1 cellular context compared by ENCODE assay signal in the genomic region with DNA sequence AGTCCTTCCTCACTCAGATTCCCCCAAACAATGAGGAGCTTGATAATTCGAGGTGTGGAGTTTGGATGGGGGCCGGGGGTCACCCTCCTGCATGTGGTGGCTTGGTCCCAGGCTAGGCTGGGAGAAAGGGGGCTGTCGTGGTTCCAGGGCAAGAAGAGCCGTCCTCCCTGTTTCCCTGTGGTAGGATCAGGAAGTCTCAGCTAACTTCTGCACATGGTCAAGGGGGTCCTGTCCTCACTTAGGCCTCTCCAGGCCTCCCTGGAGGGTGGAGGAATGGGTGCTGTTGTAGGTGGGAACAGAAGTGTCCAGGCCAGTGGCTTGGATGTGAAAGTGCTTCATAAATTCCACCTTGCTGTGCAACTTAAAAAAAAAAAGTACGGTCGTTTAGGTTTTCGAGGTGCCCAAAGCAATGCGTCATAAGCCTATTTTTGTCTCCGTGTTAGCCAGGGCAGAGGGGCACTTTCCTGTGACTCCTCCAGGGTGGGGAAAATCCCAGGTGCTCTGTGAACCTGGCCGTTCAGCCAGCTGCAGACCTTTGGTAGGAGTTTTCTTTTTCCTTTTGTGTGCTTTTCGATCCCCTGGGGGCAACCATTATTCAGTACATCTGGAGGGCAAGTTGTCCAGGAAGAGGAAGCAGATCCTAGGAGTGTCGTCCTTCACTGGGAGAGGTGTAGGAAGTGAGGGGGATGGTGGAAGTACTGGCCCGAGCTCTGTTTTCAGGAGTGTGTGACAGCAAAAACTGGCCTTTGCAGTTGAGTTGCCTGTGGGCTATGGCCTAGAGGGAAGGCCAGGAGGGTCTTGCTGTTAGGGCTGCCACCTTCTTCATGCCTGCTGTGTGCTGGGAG.
TF ChIP-seq lines count a peak whose summit lies in the region.

No MANE protein-coding gene starts in this region.

TF ChIP-seq in IMR-90, 13 proteins besides CTCF, POLR2A, EP300 and RAD21 (continued from another document):
- TF ChIP-seq, protein P1, sequence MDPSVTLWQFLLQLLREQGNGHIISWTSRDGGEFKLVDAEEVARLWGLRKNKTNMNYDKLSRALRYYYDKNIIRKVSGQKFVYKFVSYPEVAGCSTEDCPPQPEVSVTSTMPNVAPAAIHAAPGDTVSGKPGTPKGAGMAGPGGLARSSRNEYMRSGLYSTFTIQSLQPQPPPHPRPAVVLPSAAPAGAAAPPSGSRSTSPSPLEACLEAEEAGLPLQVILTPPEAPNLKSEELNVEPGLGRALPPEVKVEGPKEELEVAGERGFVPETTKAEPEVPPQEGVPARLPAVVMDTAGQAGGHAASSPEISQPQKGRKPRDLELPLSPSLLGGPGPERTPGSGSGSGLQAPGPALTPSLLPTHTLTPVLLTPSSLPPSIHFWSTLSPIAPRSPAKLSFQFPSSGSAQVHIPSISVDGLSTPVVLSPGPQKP (IDR thresholded peaks at IDR 0.05; ENCODE audit: borderline replicate concordance, low read depth, low read length), result no peak
- TF ChIP-seq FOS (IDR thresholded peaks at IDR 0.05; ENCODE audit: low read depth, low read length), result no peak
- no peak for TF ChIP-seq CEBPB (IDR thresholded peaks at IDR 0.05; ENCODE audit: low read depth, low read length)
- no peak for TF ChIP-seq RFX5 (IDR thresholded peaks at IDR 0.05; ENCODE audit: low read depth, low read length)
- TF ChIP-seq MXI1 (IDR thresholded peaks at IDR 0.05; ENCODE audit: borderline replicate concordance, low read depth, low read length), result no peak
- TF ChIP-seq NFE2L2 (IDR thresholded peaks at IDR 0.05; ENCODE audit: low read depth, low read length), result no peak
- no peak for TF ChIP-seq RCOR1 (IDR thresholded peaks at IDR 0.05; ENCODE audit: insufficient replicate concordance, low read length)
